ENCODE assay signal across 8 cellular contexts in the genomic region with DNA sequence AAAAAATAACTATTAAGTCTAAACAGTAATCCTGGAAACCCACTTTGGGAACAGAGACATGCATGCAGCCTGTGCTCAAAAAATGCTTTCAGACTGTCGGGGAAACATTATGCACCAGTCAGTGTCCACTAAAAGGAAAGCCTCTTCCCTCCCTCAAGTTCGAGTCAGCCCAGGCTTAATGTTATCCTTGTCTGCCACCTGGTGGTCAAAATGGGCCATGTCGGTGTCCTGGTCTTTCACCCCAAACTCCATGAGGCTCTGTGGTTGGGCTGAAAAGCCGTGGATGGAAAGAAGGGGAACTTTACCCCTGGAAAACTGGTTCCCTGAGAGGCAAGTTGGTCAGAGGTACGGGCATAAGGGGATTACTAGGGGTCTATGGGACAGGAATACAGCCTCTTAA.
DNase-seq lines count a peak whose midpoint lies in the region; ATAC-seq and TF ChIP-seq lines count a peak whose summit lies in the region.

No MANE protein-coding gene starts in this region.

- POLR2A ChIA-PET in IMR-90 (lab: Charles Lee; ENCODE audit: unreplicated experiment): no interaction called here
- POLR2A ChIA-PET in activated CD8-positive, alpha-beta T cell treated with anti-CD3 and anti-CD28 coated beads, Interleukin-2, amount 10 ng/mL, durations not matched to agents 7 days and 5 days (lab: Charles Lee): no interaction called here

- no peak; the same call in 1 of the 2 replicates for TF ChIP-seq CTCF in IMR-90 (conservative IDR thresholded peaks at IDR 0.05; ENCODE audit: low read depth, low read length)
- peak in 4 of 6 experiments; percentile 21 to 60 (median 51) for TF ChIP-seq CTCF in upper lobe of left lung (IDR thresholded peaks at IDR 0.05)

- H3K27ac Mint-ChIP-seq in activated CD8-positive, alpha-beta T cell treated with anti-CD3 and anti-CD28 coated beads, Interleukin-2, amount 10 ng/mL, durations not matched to agents 7 days and 5 days: no peak overlapping the region

- H2AFZ ChIP-seq in IMR-90 (replicated peaks; ENCODE audit: low read length, poor library complexity): no peak overlapping the region

- intact Hi-C loops in IMR-90 (cut with micrococcal nuclease): no loop called here

- H4K20me1 ChIP-seq in IMR-90 (ENCODE audit: insufficient read depth, low read length): no peaks in the 10 kb centered on the region

- no peak overlapping the region for H3K56ac ChIP-seq in IMR-90 (ENCODE audit: extremely low read depth, insufficient read depth, low read length)

- no peak overlapping the region for H3K14ac ChIP-seq in IMR-90 (replicated peaks; ENCODE audit: low read depth, low read length)

- no peak overlapping the region for H2BK5ac ChIP-seq in IMR-90 (ENCODE audit: low read depth, low read length, poor library complexity, severe bottlenecking)

- H3K9me3 Mint-ChIP-seq in activated CD8-positive, alpha-beta T cell treated with anti-CD3 and anti-CD28 coated beads, Interleukin-2, amount 10 ng/mL, durations not matched to agents 7 days and 5 days (ENCODE audit: insufficient read depth): peaks cover 38% of the 10 kb centered on the region

- TF ChIP-seq EP300 in upper lobe of left lung (IDR thresholded peaks at IDR 0.05): no peak

- no peak overlapping the region for H4K5ac ChIP-seq in IMR-90 (ENCODE audit: low read depth, low read length)

- no peak overlapping the region for H3K9ac ChIP-seq in IMR-90 (ENCODE audit: low read depth, low read length)

- no peak overlapping the region for H2AK9ac ChIP-seq in IMR-90 (replicated peaks; ENCODE audit: low read depth, low read length, poor library complexity)

- peak; percentile 14; the same call in 1 of the 2 replicates for TF ChIP-seq RAD21 in IMR-90 (IDR thresholded peaks at IDR 0.05; ENCODE audit: low read length)

- H3K4me1 ChIP-seq in IMR-90 (ENCODE audit: control insufficient read depth, insufficient read depth, low read length) (no peaks in the 10 kb centered on the region), upper lobe of left lung (no peaks in the 10 kb centered on the region)

- H3K27me3 ChIP-seq in IMR-90 (ENCODE audit: control insufficient read depth, insufficient read depth, low read length): no peaks in the 10 kb centered on the region
- H3K27me3 ChIP-seq in upper lobe of left lung: no peaks in the 10 kb centered on the region

- no peak overlapping the region for H3K4me3 ChIP-seq in IMR-90 (ENCODE audit: insufficient read depth, low read depth, low read length)
- no peak overlapping the region for H3K4me3 ChIP-seq in upper lobe of left lung

- no peaks in the 10 kb centered on the region for H3K27me3 Mint-ChIP-seq in activated CD8-positive, alpha-beta T cell treated with anti-CD3 and anti-CD28 coated beads, Interleukin-2, amount 10 ng/mL, durations not matched to agents 7 days and 5 days (ENCODE audit: low read depth)

- no peaks in the 10 kb centered on the region for H3K9me1 ChIP-seq in IMR-90 (ENCODE audit: insufficient read depth, low read length)

- H4K91ac ChIP-seq in IMR-90 (ENCODE audit: insufficient read depth, low read depth, low read length): no peak overlapping the region

- no peak overlapping the region for H3K4me3 Mint-ChIP-seq in activated CD8-positive, alpha-beta T cell treated with anti-CD3 and anti-CD28 coated beads, Interleukin-2, amount 10 ng/mL, durations not matched to agents 7 days and 5 days

- 30% methylated on average over 2 of the region's 5 CpGs; no CpG with 5 or more reads in 1 of the 2 experiments for WGBS in IMR-90 (ENCODE audit: extremely low coverage in 2 of 2, insufficient read length in 1 of 2), 2 experiments
- WGBS in upper lobe of left lung, 2 donors: 8 to 25% methylated on average over 4 to 5 of the region's 5 CpGs

- H2BK15ac ChIP-seq in IMR-90 (ENCODE audit: low read depth, low read length): no peak overlapping the region

- no TSS peak for BruUV-seq in IMR-90 (replicated peaks; lab: Mats Ljungman, UMichigan)

- H2BK20ac ChIP-seq in IMR-90 (ENCODE audit: low read depth, low read length): no peak overlapping the region

- no peak overlapping the region for H2BK120ac ChIP-seq in IMR-90 (ENCODE audit: low read depth, low read length)

- no peak overlapping the region for H3K23ac ChIP-seq in IMR-90 (ENCODE audit: low read depth, low read length)

- no peak overlapping the region for H4K8ac ChIP-seq in IMR-90 (ENCODE audit: low read depth in 2 of 2, low read length in 2 of 2)

- no peaks in the 10 kb centered on the region for H3K4me1 Mint-ChIP-seq in activated CD8-positive, alpha-beta T cell treated with anti-CD3 and anti-CD28 coated beads, Interleukin-2, amount 10 ng/mL, durations not matched to agents 7 days and 5 days (ENCODE audit: low read depth)

- CTCF ChIA-PET in IMR-90 (lab: Yijun Ruan, JAX): interaction anchor here (0.6 kb wide), 1 partner anchor 60 kb away, joined by 5 read pairs; no protein-coding TSS in a partner anchor
- CTCF ChIA-PET in activated CD8-positive, alpha-beta T cell treated with anti-CD3 and anti-CD28 coated beads, Interleukin-2, amount 10 ng/mL, durations not matched to agents 7 days and 5 days (lab: Charles Lee): no interaction called here

- no peak overlapping the region for H3K4ac ChIP-seq in IMR-90 (ENCODE audit: low read depth, low read length)

- H2AK5ac ChIP-seq in IMR-90 (ENCODE audit: low read depth, low read length): no peak overlapping the region

- H3K18ac ChIP-seq in IMR-90 (ENCODE audit: low read depth, low read length): no peak overlapping the region

- TF ChIP-seq POLR2A in IMR-90 (IDR thresholded peaks at IDR 0.05; ENCODE audit: low read depth, low read length) (no peak), upper lobe of left lung (IDR thresholded peaks at IDR 0.05) (no peak)

- in situ Hi-C loops in G401 (cut with HindIII; ENCODE audit: low sequenced_read_pairs) (no loop called here), IMR-90 (cut with MboI; ENCODE audit: low sequenced_read_pairs) (no loop called here)

- dilution Hi-C loops in IMR-90 (cut with HindIII; ENCODE audit: low sequenced_read_pairs, unreplicated experiment): no loop called here

- H3K9me3 ChIP-seq in IMR-90 (ENCODE audit: control insufficient read depth, insufficient read depth, low read length): peaks cover 33% of the 10 kb centered on the region
- H3K9me3 ChIP-seq in upper lobe of left lung: peaks cover 0 to 16% (median 4%) of the 10 kb centered on the region in 4 donors

- H3K4me2 ChIP-seq in IMR-90 (ENCODE audit: low read depth, low read length): no peak overlapping the region

- no peak overlapping the region for H3K27ac ChIP-seq in IMR-90 (ENCODE audit: insufficient read depth, low read length)
- no peak overlapping the region for H3K27ac ChIP-seq in upper lobe of left lung

- DNase-seq in G401 (ENCODE audit: low spot score): peak; percentile 0
- no peak for DNase-seq in IMR-90
- DNase-seq in activated CD8-positive, alpha-beta T cell treated with anti-CD3 and anti-CD28 coated beads, Interleukin-2, amount 10 ng/mL, durations not matched to agents 7 days and 5 days: peak; percentile 24
- peak; percentile 53 for DNase-seq in left lobe of liver (ENCODE audit: low spot score)
- peak in 1 of 2 donors; percentile 30 for DNase-seq in upper lobe of left lung
- no peak for DNase-seq in SHP77 treated with DMSO at 0.1 percent for 48 hours (lab: John Stamatoyannopoulos, UW)

- ATAC-seq in IMR-90 (ENCODE audit: low read depth) (no peak), left lobe of liver (peak; percentile 89), upper lobe of left lung (ENCODE audit: low FRiP score in 2 of 2) (peak in 1 of 2 donors; percentile 79), HG03045 (IDR thresholded peaks at IDR 0.05; ENCODE audit: unreplicated experiment) (no peak), HG02840 (IDR thresholded peaks at IDR 0.05; ENCODE audit: low FRiP score, unreplicated experiment) (no peak)
- ATAC-seq in activated CD8-positive, alpha-beta T cell treated with anti-CD3 and anti-CD28 coated beads, Interleukin-2, amount 10 ng/mL, durations not matched to agents 7 days and 5 days: no peak

- no peaks in the 10 kb centered on the region for H3K36me3 ChIP-seq in IMR-90 (ENCODE audit: control insufficient read depth, insufficient read depth, low read length)
- H3K36me3 ChIP-seq in upper lobe of left lung: no peaks in the 10 kb centered on the region

- H3K36me3 Mint-ChIP-seq in activated CD8-positive, alpha-beta T cell treated with anti-CD3 and anti-CD28 coated beads, Interleukin-2, amount 10 ng/mL, durations not matched to agents 7 days and 5 days (ENCODE audit: low read depth): no peaks in the 10 kb centered on the region

- no peaks in the 10 kb centered on the region for H3K79me1 ChIP-seq in IMR-90 (ENCODE audit: low read depth in 1 of 2, low read length in 2 of 2)

TF ChIP-seq in IMR-90, 13 proteins besides CTCF, POLR2A, EP300 and RAD21:
- no peak for TF ChIP-seq MXI1 (IDR thresholded peaks at IDR 0.05; ENCODE audit: borderline replicate concordance, low read depth, low read length)
- TF ChIP-seq RCOR1 (IDR thresholded peaks at IDR 0.05; ENCODE audit: insufficient replicate concordance, low read length): no peak
- TF ChIP-seq NFE2L2 (IDR thresholded peaks at IDR 0.05; ENCODE audit: low read depth, low read length): no peak
- TF ChIP-seq RFX5 (IDR thresholded peaks at IDR 0.05; ENCODE audit: low read depth, low read length): no peak
- TF ChIP-seq FOS (IDR thresholded peaks at IDR 0.05; ENCODE audit: low read depth, low read length): no peak
- TF ChIP-seq SMC3 (IDR thresholded peaks at IDR 0.05; ENCODE audit: low read depth, low read length): no peak
- no peak for TF ChIP-seq MAFK (IDR thresholded peaks at IDR 0.05; ENCODE audit: low read depth, low read length)
- TF ChIP-seq, protein P1, sequence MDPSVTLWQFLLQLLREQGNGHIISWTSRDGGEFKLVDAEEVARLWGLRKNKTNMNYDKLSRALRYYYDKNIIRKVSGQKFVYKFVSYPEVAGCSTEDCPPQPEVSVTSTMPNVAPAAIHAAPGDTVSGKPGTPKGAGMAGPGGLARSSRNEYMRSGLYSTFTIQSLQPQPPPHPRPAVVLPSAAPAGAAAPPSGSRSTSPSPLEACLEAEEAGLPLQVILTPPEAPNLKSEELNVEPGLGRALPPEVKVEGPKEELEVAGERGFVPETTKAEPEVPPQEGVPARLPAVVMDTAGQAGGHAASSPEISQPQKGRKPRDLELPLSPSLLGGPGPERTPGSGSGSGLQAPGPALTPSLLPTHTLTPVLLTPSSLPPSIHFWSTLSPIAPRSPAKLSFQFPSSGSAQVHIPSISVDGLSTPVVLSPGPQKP (IDR thresholded peaks at IDR 0.05; ENCODE audit: borderline replicate concordance, low read depth, low read length): no peak
- TF ChIP-seq CHD1 (IDR thresholded peaks at IDR 0.05; ENCODE audit: low read depth, low read length): no peak

Comparison
In these comparisons a context has a peak if more than half of its experiments do, and no peak if none do; other contexts are left out.
1. DNase-seq: peak in G401 (single experiment), activated CD8-positive, alpha-beta T cell treated with anti-CD3 and anti-CD28 coated beads, Interleukin-2, amount 10 ng/mL, durations not matched to agents 7 days and 5 days (single experiment) and left lobe of liver (single experiment); none in IMR-90 (single experiment) and SHP77 treated with DMSO at 0.1 percent for 48 hours (single experiment).